In genomic region chr13:77918391-77919261, GRCh38 we compare ENCODE assay signal across 8 cellular contexts. TPM values are rescaled to one million over a fixed set of nuclear protein-coding genes. Genes with fewer than 3 reads are reported as not detected.
DNase-seq lines count a peak whose midpoint lies in the region; ATAC-seq and TF ChIP-seq lines count a peak whose summit lies in the region.

TSS of gene EDNRB (minus strand) at chr13:77918831. CDS start at chr13:77918573, 258 bp downstream.

- ATAC-seq in GM21367 (IDR thresholded peaks at IDR 0.05; ENCODE audit: unreplicated experiment) (no peak), HG02623 (IDR thresholded peaks at IDR 0.05; ENCODE audit: unreplicated experiment) (no peak), HG03280 (IDR thresholded peaks at IDR 0.05; ENCODE audit: unreplicated experiment) (no peak)

- H3K9ac ChIP-seq in iPS-20b (ENCODE audit: low read depth, low read length) (peak within 1 kb of the TSS; percentile 53; the same call in 1 of the 2 replicates), skeletal muscle tissue (ENCODE audit: low read depth in 1 of 3, low read length in 3 of 3) (peak within 1 kb of the TSS; percentile 47 to 68 (median 55))

- peak within 1 kb of the TSS; percentile 41 for H3K4me3 ChIP-seq in GM06990 (replicated peaks; ENCODE audit: low read depth, low read length)
- peak within 1 kb of the TSS; percentile 47 for H3K4me3 ChIP-seq in HL-60 (replicated peaks; ENCODE audit: insufficient read depth, low read length)
- H3K4me3 ChIP-seq in cardiac fibroblast (replicated peaks in 1 of 2; ENCODE audit: low read depth in 2 of 2, low read length in 2 of 2): peak within 1 kb of the TSS; percentile 66 to 67
- peak within 1 kb of the TSS; percentile 72 for H3K4me3 ChIP-seq in iPS-20b (ENCODE audit: low read length)
- peak within 1 kb of the TSS; percentile 73 to 79 (median 73) for H3K4me3 ChIP-seq in skeletal muscle tissue (ENCODE audit: low read length in 3 of 3)

- TF ChIP-seq CTCF in GM06990 (IDR thresholded peaks at IDR 0.05; ENCODE audit: insufficient read depth, low read length, poor library complexity, severe bottlenecking) (peak; percentile 11), HL-60 (IDR thresholded peaks at IDR 0.05; ENCODE audit: insufficient read depth, low read length) (no peak), cardiac fibroblast (IDR thresholded peaks at IDR 0.05; ENCODE audit: low read depth, low read length) (peak; percentile 22)

- H3K4me1 ChIP-seq in iPS-20b (ENCODE audit: insufficient read depth, low read length) (peaks cover 17% of the 10 kb centered on the region), skeletal muscle tissue (ENCODE audit: control insufficient read depth in 3 of 3, insufficient read depth in 3 of 3, low read length in 3 of 3) (peaks cover 14 to 19% (median 19%) of the 10 kb centered on the region in 3 donors)

- H3K36me3 ChIP-seq in GM06990 (ENCODE audit: control insufficient read depth, insufficient read depth, low read length) (no peaks in the 10 kb centered on the region), iPS-20b (ENCODE audit: insufficient read depth, low read depth, low read length) (no peaks in the 10 kb centered on the region; the same call in 1 of the 2 replicates), skeletal muscle tissue (ENCODE audit: control insufficient read depth in 3 of 3, insufficient read depth in 3 of 3, low read length in 3 of 3) (no peaks in the 10 kb centered on the region)

- DNase-seq in GM06990 (ENCODE audit: extremely low read depth, insufficient read length) (no peak), HL-60 (ENCODE audit: low read depth in 1 of 2, low spot score in 1 of 2) (peak in 1 of 2 experiments; percentile 62), cardiac fibroblast (ENCODE audit: low read depth in 2 of 2) (peak; percentile 47 to 54)

- H3K27ac ChIP-seq in HL-60 (replicated peaks) (no peak within 1 kb of the TSS), iPS-20b (ENCODE audit: low read length) (no peak within 1 kb of the TSS), skeletal muscle tissue (ENCODE audit: low read depth, low read length) (peak within 1 kb of the TSS; percentile 52)

- H3K9me3 ChIP-seq in iPS-20b (ENCODE audit: insufficient read depth, low read depth, low read length) (no peaks in the 10 kb centered on the region), skeletal muscle tissue (ENCODE audit: control insufficient read depth in 3 of 3, low read length in 3 of 3) (no peaks in the 10 kb centered on the region)

- peaks cover 1% of the 10 kb centered on the region; the same call in 1 of the 2 replicates for H3K27me3 ChIP-seq in GM06990 (replicated peaks; ENCODE audit: control insufficient read depth, insufficient read depth, low read length)
- peaks cover 11% of the 10 kb centered on the region for H3K27me3 ChIP-seq in HL-60 (ENCODE audit: insufficient read depth, poor library complexity, severe bottlenecking)
- H3K27me3 ChIP-seq in iPS-20b (ENCODE audit: insufficient read depth, low read length): peaks cover 41% of the 10 kb centered on the region
- H3K27me3 ChIP-seq in skeletal muscle tissue (ENCODE audit: control insufficient read depth in 3 of 3, insufficient read depth in 3 of 3, low read length in 3 of 3): peaks cover 13 to 21% (median 19%) of the 10 kb centered on the region in 3 donors

RNA-seq across cellular contexts. Expression of gene EDNRB, which starts in this region (rescaled TPM):
- 13.0 TPM for total RNA-seq in skeletal muscle tissue
